Comparison of ENCODE assay signal across 1 cellular context in genomic region chr19:10069046-10069445, GRCh38.
TF ChIP-seq lines count a peak whose summit lies in the region.

No MANE protein-coding gene starts in this region.

TF ChIP-seq in SK-N-SH treated with all-trans-retinoic acid at 6 μM for 48 hours, 23 proteins besides CTCF, POLR2A, EP300 and RAD21 (continued from another document):
- TF ChIP-seq, protein P1, sequence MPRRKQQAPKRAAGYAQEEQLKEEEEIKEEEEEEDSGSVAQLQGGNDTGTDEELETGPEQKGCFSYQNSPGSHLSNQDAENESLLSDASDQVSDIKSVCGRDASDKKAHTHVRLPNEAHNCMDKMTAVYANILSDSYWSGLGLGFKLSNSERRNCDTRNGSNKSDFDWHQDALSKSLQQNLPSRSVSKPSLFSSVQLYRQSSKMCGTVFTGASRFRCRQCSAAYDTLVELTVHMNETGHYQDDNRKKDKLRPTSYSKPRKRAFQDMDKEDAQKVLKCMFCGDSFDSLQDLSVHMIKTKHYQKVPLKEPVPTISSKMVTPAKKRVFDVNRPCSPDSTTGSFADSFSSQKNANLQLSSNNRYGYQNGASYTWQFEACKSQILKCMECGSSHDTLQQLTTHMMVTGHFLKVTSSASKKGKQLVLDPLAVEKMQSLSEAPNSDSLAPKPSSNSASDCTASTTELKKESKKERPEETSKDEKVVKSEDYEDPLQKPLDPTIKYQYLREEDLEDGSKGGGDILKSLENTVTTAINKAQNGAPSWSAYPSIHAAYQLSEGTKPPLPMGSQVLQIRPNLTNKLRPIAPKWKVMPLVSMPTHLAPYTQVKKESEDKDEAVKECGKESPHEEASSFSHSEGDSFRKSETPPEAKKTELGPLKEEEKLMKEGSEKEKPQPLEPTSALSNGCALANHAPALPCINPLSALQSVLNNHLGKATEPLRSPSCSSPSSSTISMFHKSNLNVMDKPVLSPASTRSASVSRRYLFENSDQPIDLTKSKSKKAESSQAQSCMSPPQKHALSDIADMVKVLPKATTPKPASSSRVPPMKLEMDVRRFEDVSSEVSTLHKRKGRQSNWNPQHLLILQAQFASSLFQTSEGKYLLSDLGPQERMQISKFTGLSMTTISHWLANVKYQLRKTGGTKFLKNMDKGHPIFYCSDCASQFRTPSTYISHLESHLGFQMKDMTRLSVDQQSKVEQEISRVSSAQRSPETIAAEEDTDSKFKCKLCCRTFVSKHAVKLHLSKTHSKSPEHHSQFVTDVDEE (CRISPR knock-in tag; IDR thresholded peaks at IDR 0.05), result no peak
- no peak for TF ChIP-seq PPARA (CRISPR knock-in tag; IDR thresholded peaks at IDR 0.05; ENCODE audit: borderline replicate concordance)
- no peak for TF ChIP-seq GLIS3 (CRISPR knock-in tag; IDR thresholded peaks at IDR 0.05)
- TF ChIP-seq RARB (CRISPR knock-in tag; IDR thresholded peaks at IDR 0.05), result no peak
- TF ChIP-seq BACH2 (CRISPR knock-in tag; IDR thresholded peaks at IDR 0.05; ENCODE audit: borderline replicate concordance), result no peak
- TF ChIP-seq ZNF8 (CRISPR knock-in tag; IDR thresholded peaks at IDR 0.05), result no peak
- TF ChIP-seq, protein P2, sequence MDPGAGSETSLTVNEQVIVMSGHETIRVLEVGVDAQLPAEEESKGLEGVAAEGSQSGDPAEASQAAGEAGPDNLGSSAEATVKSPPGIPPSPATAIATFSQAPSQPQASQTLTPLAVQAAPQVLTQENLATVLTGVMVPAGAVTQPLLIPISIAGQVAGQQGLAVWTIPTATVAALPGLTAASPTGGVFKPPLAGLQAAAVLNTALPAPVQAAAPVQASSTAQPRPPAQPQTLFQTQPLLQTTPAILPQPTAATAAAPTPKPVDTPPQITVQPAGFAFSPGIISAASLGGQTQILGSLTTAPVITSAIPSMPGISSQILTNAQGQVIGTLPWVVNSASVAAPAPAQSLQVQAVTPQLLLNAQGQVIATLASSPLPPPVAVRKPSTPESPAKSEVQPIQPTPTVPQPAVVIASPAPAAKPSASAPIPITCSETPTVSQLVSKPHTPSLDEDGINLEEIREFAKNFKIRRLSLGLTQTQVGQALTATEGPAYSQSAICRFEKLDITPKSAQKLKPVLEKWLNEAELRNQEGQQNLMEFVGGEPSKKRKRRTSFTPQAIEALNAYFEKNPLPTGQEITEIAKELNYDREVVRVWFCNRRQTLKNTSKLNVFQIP (CRISPR knock-in tag; IDR thresholded peaks at IDR 0.05; ENCODE audit: borderline replicate concordance, low read depth), result no peak
- no peak for TF ChIP-seq ZNF565 (CRISPR knock-in tag; conservative IDR thresholded peaks at IDR 0.05; ENCODE audit: low read depth)
- no peak for TF ChIP-seq ZFP30 (CRISPR knock-in tag; IDR thresholded peaks at IDR 0.05)
- TF ChIP-seq TCF4 (CRISPR knock-in tag; IDR thresholded peaks at IDR 0.05; ENCODE audit: borderline replicate concordance), result no peak
- TF ChIP-seq ZFP3 (CRISPR knock-in tag; IDR thresholded peaks at IDR 0.05), result no peak
- no peak for TF ChIP-seq SNAI2 (CRISPR knock-in tag; IDR thresholded peaks at IDR 0.05)
- no peak for TF ChIP-seq PATZ1 (CRISPR knock-in tag; IDR thresholded peaks at IDR 0.05; ENCODE audit: borderline replicate concordance)
- TF ChIP-seq ZNF70 (CRISPR knock-in tag; IDR thresholded peaks at IDR 0.05), result no peak
